Comparison of ENCODE assay signal across 7 cellular contexts in genomic region chr1:1013105-1013921, GRCh38. TPM values are rescaled to one million over a fixed set of nuclear protein-coding genes. Genes with fewer than 3 reads are reported as not detected.
DNase-seq lines count a peak whose midpoint lies in the region; ATAC-seq and TF ChIP-seq lines count a peak whose summit lies in the region.

ISG15 (plus strand) TSS chr1:1013497; CDS start chr1:1013574, 77 bp downstream.

- H3K36me3 ChIP-seq in kidney epithelial cell (ENCODE audit: control insufficient read depth, insufficient read depth, low read length), result no peaks in the 10 kb centered on the region

- DNase-seq in NCI-H2196 (lab: John Stamatoyannopoulos, UW; ENCODE audit: unreplicated experiment) (peak; percentile 93), cerebellum (ENCODE audit: low spot score) (peak; percentile 30), kidney epithelial cell (ENCODE audit: low read depth) (no peak)
- peak; percentile 85 for DNase-seq in activated CD4-positive, CD25-positive, alpha-beta regulatory T cell treated with anti-CD3 and anti-CD28 coated beads, Interleukin-2, amount 50 U/mL, for 72 hours
- DNase-seq in stimulated activated CD4-positive, alpha-beta T cell treated with anti-CD3 and anti-CD28 coated beads, Interleukin-15, amount 100 ng/mL, for 48 hours (ENCODE audit: low read depth in 2 of 2), result peak; percentile 70 to 81

- no peaks in the 10 kb centered on the region for H3K27me3 ChIP-seq in kidney epithelial cell (ENCODE audit: control insufficient read depth, insufficient read depth, low read length)

- H3K4me3 ChIP-seq in kidney epithelial cell (ENCODE audit: low read depth, low read length), result peak within 1 kb of the TSS; percentile 63

- TF ChIP-seq CTCF in kidney epithelial cell (IDR thresholded peaks at IDR 0.05; ENCODE audit: insufficient read depth, low read length, poor library complexity, severe bottlenecking), result no peak

- ATAC-seq in GM18499 (IDR thresholded peaks at IDR 0.05; ENCODE audit: insufficient read depth, unreplicated experiment) (peak; percentile 78), HG02840 (IDR thresholded peaks at IDR 0.05; ENCODE audit: low FRiP score, unreplicated experiment) (peak; percentile 81)

RNA-seq across cellular contexts. Expression of gene ISG15, which starts in this region (rescaled TPM):
- total RNA-seq in cerebellum, result 10.3 TPM
- 68.7 and 97.7 TPM in 2 replicates for total RNA-seq in kidney epithelial cell
